In genomic region chr2:1867141-1867540, GRCh38 we compare ENCODE assay signal across 17 cellular contexts.
"Had no signal": no experiment of that assay in that cellular context is flagged by ENCODE, and none has a peak within 500 bp of the region (broad histone marks: within the 10 kb centered on the region; RNA-seq: fewer than 3 reads in every experiment).

No MANE protein-coding gene starts in this region.

- H3K4me3 Mint-ChIP-seq: activated CD4-positive, alpha-beta T cell treated with anti-CD3 and anti-CD28 coated beads for 36 hours; activated CD8-positive, alpha-beta T cell treated with anti-CD3 and anti-CD28 coated beads for 36 hours; activated naive CD4-positive, alpha-beta T cell treated with anti-CD3 and anti-CD28 coated beads, Interleukin-2, amount 10 ng/mL, durations not matched to agents 7 days and 5 days; activated T-helper 1 cell treated with anti-CD3 and anti-CD28 coated beads, Interleukin-12 subunit alpha, Interleukin-12 subunit beta, Interleukin-2, Interleukin-4 antibody, amounts not matched to agents 30 ng/mL and 10 ng/mL and 1 ng/mL, durations not matched to agents 14 hours and 24 hours and 36 hours; nephron progenitor cell; T-cell had no signal

- H3K4me3 ChIP-seq: body of pancreas, gastroesophageal sphincter, hepatocyte, stomach had no signal

- H2AFZ ChIP-seq: hepatocyte had no signal

- H3K27ac ChIP-seq: body of pancreas, epithelial cell of prostate, gastroesophageal sphincter, hepatocyte, stomach, WERI-Rb-1 had no signal

- H3K4me2 ChIP-seq: hepatocyte had no signal

- H3K27ac Mint-ChIP-seq: activated CD4-positive, alpha-beta T cell treated with anti-CD3 and anti-CD28 coated beads for 36 hours; activated CD8-positive, alpha-beta T cell treated with anti-CD3 and anti-CD28 coated beads for 36 hours; activated naive CD4-positive, alpha-beta T cell treated with anti-CD3 and anti-CD28 coated beads, Interleukin-2, amount 10 ng/mL, durations not matched to agents 7 days and 5 days; activated T-helper 1 cell treated with anti-CD3 and anti-CD28 coated beads, Interleukin-12 subunit alpha, Interleukin-12 subunit beta, Interleukin-2, Interleukin-4 antibody, amounts not matched to agents 30 ng/mL and 10 ng/mL and 1 ng/mL, durations not matched to agents 14 hours and 24 hours and 36 hours; nephron progenitor cell; T-cell had no signal

- H3K9me3 ChIP-seq: body of pancreas, gastroesophageal sphincter, stomach had no signal

- H3K4me1 Mint-ChIP-seq: activated CD4-positive, alpha-beta T cell treated with anti-CD3 and anti-CD28 coated beads for 36 hours; activated naive CD4-positive, alpha-beta T cell treated with anti-CD3 and anti-CD28 coated beads, Interleukin-2, amount 10 ng/mL, durations not matched to agents 7 days and 5 days; T-cell had no signal

- H3K36me3 ChIP-seq: gastroesophageal sphincter, stomach, WERI-Rb-1 had no signal

- H3K36me3 Mint-ChIP-seq: activated naive CD4-positive, alpha-beta T cell treated with anti-CD3 and anti-CD28 coated beads, Interleukin-2, amount 10 ng/mL, durations not matched to agents 7 days and 5 days; T-cell had no signal

- H3K9me3 Mint-ChIP-seq: activated CD8-positive, alpha-beta T cell treated with anti-CD3 and anti-CD28 coated beads for 36 hours; activated naive CD4-positive, alpha-beta T cell treated with anti-CD3 and anti-CD28 coated beads, Interleukin-2, amount 10 ng/mL, durations not matched to agents 7 days and 5 days; activated T-helper 1 cell treated with anti-CD3 and anti-CD28 coated beads, Interleukin-12 subunit alpha, Interleukin-12 subunit beta, Interleukin-2, Interleukin-4 antibody, amounts not matched to agents 30 ng/mL and 10 ng/mL and 1 ng/mL, durations not matched to agents 14 hours and 24 hours and 36 hours; nephron progenitor cell; T-cell had no signal

- DNase-seq: activated CD4-positive, alpha-beta T cell treated with anti-CD3 and anti-CD28 coated beads for 36 hours; activated CD8-positive, alpha-beta memory T cell treated with anti-CD3 and anti-CD28 coated beads, Interleukin-2, amount 50 U/mL, for 48 hours; activated CD8-positive, alpha-beta T cell treated with anti-CD3 and anti-CD28 coated beads for 36 hours; activated naive CD4-positive, alpha-beta T cell treated with anti-CD3 and anti-CD28 coated beads, Interleukin-2, amount 10 ng/mL, durations not matched to agents 7 days and 5 days; body of pancreas; effector CD4-positive, alpha-beta T cell; kidney glomerular epithelial cell; nephron progenitor cell; stimulated activated CD4-positive, alpha-beta T cell treated with anti-CD3 and anti-CD28 coated beads, Interleukin-15, amount 100 ng/mL, for 24 hours; stimulated activated CD4-positive, alpha-beta T cell treated with anti-CD3 and anti-CD28 coated beads, Interleukin-4, amount 100 ng/mL, for 24 hours; stomach; T-cell; WERI-Rb-1 had no signal

- H3K79me2 ChIP-seq: hepatocyte had no signal

- H3K4me1 ChIP-seq: body of pancreas, gastroesophageal sphincter, stomach had no signal
